Comparison of ENCODE assay signal across 1 cellular context in the genomic region with DNA sequence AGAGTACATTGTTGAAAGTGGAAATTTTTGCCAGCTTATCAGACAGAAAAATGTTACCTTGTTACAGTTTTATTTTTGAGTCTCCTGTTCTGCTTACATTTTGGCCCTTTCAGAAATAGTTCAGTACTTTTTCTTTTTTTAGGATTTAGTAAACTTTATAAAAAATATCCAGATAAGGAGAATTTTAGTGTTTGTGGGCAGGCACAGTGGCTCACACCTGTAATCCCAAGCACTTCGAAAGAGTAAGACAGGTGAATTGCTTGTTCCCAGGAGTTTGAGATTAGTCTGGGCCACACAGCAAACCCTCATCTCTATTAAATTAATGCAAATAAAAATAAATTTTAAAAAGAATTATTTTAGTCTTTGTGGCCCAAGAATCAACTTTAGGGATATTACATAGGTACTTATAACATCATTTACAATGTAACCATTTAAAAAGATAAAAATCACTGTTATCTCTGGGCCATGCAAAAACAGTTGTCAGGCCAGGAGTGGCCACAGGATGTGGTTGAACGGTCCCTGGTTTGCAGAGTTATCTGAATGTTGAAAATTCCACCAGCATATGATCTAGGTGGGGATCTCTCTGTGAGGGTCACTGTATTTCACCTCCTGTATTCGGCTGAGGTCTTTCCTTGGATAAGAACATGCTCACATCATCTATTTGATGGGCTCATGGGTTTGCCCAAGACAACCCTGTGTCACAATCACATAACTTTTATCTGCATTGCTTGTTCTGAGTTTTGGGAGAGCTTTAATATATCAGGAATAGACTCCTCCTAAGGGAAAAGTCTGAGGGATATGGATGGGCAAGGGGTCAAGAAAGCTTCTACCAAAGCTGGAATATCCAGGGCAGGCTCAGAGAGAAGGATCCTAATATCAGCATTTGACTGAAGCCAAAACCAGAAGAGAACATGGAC.
TF ChIP-seq lines count a peak whose summit lies in the region.

No MANE protein-coding gene starts in this region.

TF ChIP-seq in K562, 482 proteins besides CTCF, POLR2A, EP300 and RAD21:
- TF ChIP-seq TEAD1 (CRISPR knock-in tag; IDR thresholded peaks at IDR 0.05) (peak in 1 of 2 experiments; percentile 67; a peak in 2 of 4 replicates), HES1 (IDR thresholded peaks at IDR 0.05; ENCODE audit: low read depth) (no peak), BMI1 (IDR thresholded peaks at IDR 0.05; ENCODE audit: low read length) (no peak), MYNN (IDR thresholded peaks at IDR 0.05) (no peak), MYNN (CRISPR knock-in tag; IDR thresholded peaks at IDR 0.05) (peak; percentile 52; the same call in 1 of the 2 replicates), RFX7 (CRISPR knock-in tag; IDR thresholded peaks at IDR 0.05) (no peak), SMARCC2 (IDR thresholded peaks at IDR 0.05; ENCODE audit: low read depth) (no peak), TAL1 (IDR thresholded peaks at IDR 0.05) (no peak), BACH1 (tag; IDR thresholded peaks at IDR 0.05) (0 out of 2 replicates have a peak, but pooled peaks have one; percentile 26), PRDM10 (IDR thresholded peaks at IDR 0.05; ENCODE audit: partially characterized antibody) (no peak), ZNF318 (IDR thresholded peaks at IDR 0.05; ENCODE audit: borderline replicate concordance in 1 of 2, low read depth in 1 of 2) (peak in 1 of 2 experiments; percentile 95; a peak in 2 of 4 replicates), CAMTA2 (CRISPR knock-in tag; conservative IDR thresholded peaks at IDR 0.05) (no peak), TEAD4 (IDR thresholded peaks at IDR 0.05; ENCODE audit: low read length) (peak; percentile 90; the same call in 1 of the 2 replicates), TEAD4 (CRISPR knock-in tag; IDR thresholded peaks at IDR 0.05; ENCODE audit: borderline replicate concordance) (no peak), ATF2 (CRISPR knock-in tag; IDR thresholded peaks at IDR 0.05) (0 out of 2 replicates have a peak, but pooled peaks have one; percentile 42), ARID2 (IDR thresholded peaks at IDR 0.05) (no peak)
- TF ChIP-seq, protein P1, sequence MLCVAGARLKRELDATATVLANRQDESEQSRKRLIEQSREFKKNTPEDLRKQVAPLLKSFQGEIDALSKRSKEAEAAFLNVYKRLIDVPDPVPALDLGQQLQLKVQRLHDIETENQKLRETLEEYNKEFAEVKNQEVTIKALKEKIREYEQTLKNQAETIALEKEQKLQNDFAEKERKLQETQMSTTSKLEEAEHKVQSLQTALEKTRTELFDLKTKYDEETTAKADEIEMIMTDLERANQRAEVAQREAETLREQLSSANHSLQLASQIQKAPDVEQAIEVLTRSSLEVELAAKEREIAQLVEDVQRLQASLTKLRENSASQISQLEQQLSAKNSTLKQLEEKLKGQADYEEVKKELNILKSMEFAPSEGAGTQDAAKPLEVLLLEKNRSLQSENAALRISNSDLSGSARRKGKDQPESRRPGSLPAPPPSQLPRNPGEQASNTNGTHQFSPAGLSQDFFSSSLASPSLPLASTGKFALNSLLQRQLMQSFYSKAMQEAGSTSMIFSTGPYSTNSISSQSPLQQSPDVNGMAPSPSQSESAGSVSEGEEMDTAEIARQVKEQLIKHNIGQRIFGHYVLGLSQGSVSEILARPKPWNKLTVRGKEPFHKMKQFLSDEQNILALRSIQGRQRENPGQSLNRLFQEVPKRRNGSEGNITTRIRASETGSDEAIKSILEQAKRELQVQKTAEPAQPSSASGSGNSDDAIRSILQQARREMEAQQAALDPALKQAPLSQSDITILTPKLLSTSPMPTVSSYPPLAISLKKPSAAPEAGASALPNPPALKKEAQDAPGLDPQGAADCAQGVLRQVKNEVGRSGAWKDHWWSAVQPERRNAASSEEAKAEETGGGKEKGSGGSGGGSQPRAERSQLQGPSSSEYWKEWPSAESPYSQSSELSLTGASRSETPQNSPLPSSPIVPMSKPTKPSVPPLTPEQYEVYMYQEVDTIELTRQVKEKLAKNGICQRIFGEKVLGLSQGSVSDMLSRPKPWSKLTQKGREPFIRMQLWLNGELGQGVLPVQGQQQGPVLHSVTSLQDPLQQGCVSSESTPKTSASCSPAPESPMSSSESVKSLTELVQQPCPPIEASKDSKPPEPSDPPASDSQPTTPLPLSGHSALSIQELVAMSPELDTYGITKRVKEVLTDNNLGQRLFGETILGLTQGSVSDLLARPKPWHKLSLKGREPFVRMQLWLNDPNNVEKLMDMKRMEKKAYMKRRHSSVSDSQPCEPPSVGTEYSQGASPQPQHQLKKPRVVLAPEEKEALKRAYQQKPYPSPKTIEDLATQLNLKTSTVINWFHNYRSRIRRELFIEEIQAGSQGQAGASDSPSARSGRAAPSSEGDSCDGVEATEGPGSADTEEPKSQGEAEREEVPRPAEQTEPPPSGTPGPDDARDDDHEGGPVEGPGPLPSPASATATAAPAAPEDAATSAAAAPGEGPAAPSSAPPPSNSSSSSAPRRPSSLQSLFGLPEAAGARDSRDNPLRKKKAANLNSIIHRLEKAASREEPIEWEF (CRISPR knock-in tag; IDR thresholded peaks at IDR 0.05), result 0 out of 2 replicates have a peak, but pooled peaks have one; percentile 17
- TF ChIP-seq, protein P2, sequence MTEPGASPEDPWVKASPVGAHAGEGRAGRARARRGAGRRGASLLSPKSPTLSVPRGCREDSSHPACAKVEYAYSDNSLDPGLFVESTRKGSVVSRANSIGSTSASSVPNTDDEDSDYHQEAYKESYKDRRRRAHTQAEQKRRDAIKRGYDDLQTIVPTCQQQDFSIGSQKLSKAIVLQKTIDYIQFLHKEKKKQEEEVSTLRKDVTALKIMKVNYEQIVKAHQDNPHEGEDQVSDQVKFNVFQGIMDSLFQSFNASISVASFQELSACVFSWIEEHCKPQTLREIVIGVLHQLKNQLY (CRISPR knock-in tag; conservative IDR thresholded peaks at IDR 0.05), result 0 out of 4 replicates have a peak, but pooled peaks of 1 of the 2 experiments have one; percentile 18
- TF ChIP-seq, protein P3, sequence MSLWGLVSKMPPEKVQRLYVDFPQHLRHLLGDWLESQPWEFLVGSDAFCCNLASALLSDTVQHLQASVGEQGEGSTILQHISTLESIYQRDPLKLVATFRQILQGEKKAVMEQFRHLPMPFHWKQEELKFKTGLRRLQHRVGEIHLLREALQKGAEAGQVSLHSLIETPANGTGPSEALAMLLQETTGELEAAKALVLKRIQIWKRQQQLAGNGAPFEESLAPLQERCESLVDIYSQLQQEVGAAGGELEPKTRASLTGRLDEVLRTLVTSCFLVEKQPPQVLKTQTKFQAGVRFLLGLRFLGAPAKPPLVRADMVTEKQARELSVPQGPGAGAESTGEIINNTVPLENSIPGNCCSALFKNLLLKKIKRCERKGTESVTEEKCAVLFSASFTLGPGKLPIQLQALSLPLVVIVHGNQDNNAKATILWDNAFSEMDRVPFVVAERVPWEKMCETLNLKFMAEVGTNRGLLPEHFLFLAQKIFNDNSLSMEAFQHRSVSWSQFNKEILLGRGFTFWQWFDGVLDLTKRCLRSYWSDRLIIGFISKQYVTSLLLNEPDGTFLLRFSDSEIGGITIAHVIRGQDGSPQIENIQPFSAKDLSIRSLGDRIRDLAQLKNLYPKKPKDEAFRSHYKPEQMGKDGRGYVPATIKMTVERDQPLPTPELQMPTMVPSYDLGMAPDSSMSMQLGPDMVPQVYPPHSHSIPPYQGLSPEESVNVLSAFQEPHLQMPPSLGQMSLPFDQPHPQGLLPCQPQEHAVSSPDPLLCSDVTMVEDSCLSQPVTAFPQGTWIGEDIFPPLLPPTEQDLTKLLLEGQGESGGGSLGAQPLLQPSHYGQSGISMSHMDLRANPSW (CRISPR knock-in tag; IDR thresholded peaks at IDR 0.05), result 0 out of 2 replicates have a peak, but pooled peaks have one; percentile 65
